13 cellular contexts compared by ENCODE assay signal in the genomic region with DNA sequence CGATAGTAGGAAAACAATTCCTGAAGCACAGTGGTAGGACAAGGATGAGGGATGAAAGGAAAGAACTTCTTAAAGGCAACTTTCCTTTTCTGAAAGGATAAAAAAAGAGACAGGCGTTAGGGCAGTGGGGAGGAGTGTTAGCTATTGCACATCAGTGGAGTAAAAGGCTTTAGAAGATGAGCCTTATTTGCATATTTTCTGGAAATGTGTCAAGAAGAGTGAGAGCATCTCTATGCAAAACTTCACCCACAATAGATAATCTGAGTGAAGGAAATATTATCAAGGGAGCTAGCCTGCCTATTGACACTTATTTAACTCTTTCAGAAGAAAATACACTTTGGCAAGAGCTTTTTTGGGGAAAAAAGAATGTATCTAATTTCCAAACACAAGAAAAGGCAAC.
DNase-seq lines count a peak whose midpoint lies in the region; ATAC-seq and TF ChIP-seq lines count a peak whose summit lies in the region.
"Had no signal": no experiment of that assay in that cellular context is flagged by ENCODE, and none has a peak within 500 bp of the region (broad histone marks: within the 10 kb centered on the region; RNA-seq: fewer than 3 reads in every experiment).

No MANE protein-coding gene starts in this region.

- in situ Hi-C loops in KBM-7 (cut with MboI; ENCODE audit: low pct_unique_long_range_greater_than_20kb, low sequenced_read_pairs) = no loop called here

- H3K36me3 ChIP-seq in BE2C = no peaks in the 10 kb centered on the region

- H3K4me1 ChIP-seq in BE2C = peaks cover 4% of the 10 kb centered on the region; the same call in 1 of the 2 replicates

- TF ChIP-seq CTCF in BE2C (IDR thresholded peaks at IDR 0.05; ENCODE audit: low read depth, low read length) = no peak

- no peak for DNase-seq in BE2C
- no peak for DNase-seq in NK-92 treated with Interleukin-12 subunit alpha and Interleukin-12 subunit beta, amount 100 ng/mL, for 24 hours (lab: John Stamatoyannopoulos, UW)
- DNase-seq in stimulated activated CD4-positive, alpha-beta T cell treated with anti-CD3 and anti-CD28 coated beads, Interleukin-2, amount 100 ng/mL, for 48 hours = no peak
- DNase-seq in KBM-7 = no peak
- DNase-seq: activated B cell treated with CpG ODN at 0.5 μM for 24 hours, GOT3, natural killer cell, NCI-H2029 treated with DMSO at 0.1 percent for 48 hours, SK-N-SH had no signal

- no peaks in the 10 kb centered on the region; the same call in 1 of the 2 replicates for H3K9me3 ChIP-seq in BE2C
- H3K9me3 ChIP-seq: SK-N-SH had no signal

- ATAC-seq in GM18868 (IDR thresholded peaks at IDR 0.05; ENCODE audit: unreplicated experiment) (peak; percentile 44), GM21515 (IDR thresholded peaks at IDR 0.05; ENCODE audit: unreplicated experiment) (peak; percentile 87), HG02981 (IDR thresholded peaks at IDR 0.05; ENCODE audit: unreplicated experiment) (peak; percentile 91), HG03575 (IDR thresholded peaks at IDR 0.05; ENCODE audit: extremely low read depth, insufficient number of reproducible peaks, low FRiP score, unreplicated experiment) (peak; percentile 90)
- ATAC-seq: natural killer cell had no signal

- no peak overlapping the region for H3K4me3 ChIP-seq in BE2C (ENCODE audit: low read depth, low read length)

- no peaks in the 10 kb centered on the region for H3K27me3 ChIP-seq in BE2C
